In the genomic region with DNA sequence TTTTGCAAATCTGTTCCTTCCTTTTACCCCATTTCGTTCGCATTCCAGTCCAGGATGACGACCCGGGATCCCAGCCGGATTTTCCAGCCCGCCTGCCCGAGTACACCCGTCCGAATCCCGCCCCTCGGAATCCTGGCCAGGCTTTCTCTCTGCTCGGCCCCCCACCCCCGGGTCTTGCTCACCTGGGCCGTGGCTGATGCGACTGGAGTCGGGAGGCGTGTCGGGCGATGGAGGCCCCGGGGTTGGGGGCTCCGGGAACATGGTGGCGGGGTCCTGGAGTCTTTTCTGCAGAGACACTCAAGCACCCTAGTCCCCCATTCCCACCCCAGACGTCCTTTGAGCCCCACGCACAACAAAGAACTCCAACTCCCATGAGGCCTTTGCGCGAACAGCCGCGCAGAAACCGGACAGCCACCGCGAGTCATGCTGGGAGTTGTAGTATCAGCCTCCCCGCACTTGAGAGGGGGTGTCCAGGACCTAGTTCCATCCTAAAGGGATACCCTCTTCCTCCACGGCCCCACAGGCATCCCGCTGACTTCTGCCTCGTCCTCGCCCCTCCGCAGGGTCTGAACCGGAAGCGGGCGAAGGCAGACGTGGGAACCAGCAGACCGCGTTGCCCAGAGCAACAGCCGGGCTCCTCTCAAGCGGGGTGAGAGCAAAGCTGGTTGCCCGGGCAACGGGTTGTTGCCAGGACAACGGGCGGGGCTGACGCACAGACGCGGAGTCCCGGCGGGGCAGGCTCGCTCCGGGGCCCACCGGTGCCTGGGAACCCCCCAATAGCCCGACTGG, we compare ENCODE assay signal across 8 cellular contexts. TPM values are rescaled to one million over a fixed set of nuclear protein-coding genes. Genes with fewer than 3 reads are reported as not detected.
A peak's percentile ranks its signal among the peaks of the same experiment; 100 is the strongest.
DNase-seq lines count a peak whose midpoint lies in the region; ATAC-seq, FAIRE-seq and TF ChIP-seq lines count a peak whose summit lies in the region.

No MANE protein-coding gene starts in this region.

- no peak overlapping the region for H3K9ac ChIP-seq in kidney (ENCODE audit: low read length in 2 of 2)

- peak; percentile 85 for ATAC-seq in GM18498 (IDR thresholded peaks at IDR 0.05; ENCODE audit: unreplicated experiment)
- ATAC-seq in HG02970 (IDR thresholded peaks at IDR 0.05; ENCODE audit: low FRiP score, unreplicated experiment), result peak; percentile 59

- DNase-seq in NCI-H2171 (lab: John Stamatoyannopoulos, UW) (peak; percentile 85), cardiac fibroblast (ENCODE audit: low read depth in 2 of 2) (peak; percentile 82 to 88), kidney (peak; percentile 92), GF-D8 (lab: John Stamatoyannopoulos, UW) (no peak)
- DNase-seq in activated CD4-positive, CD25-positive, alpha-beta regulatory T cell (lab: John Stamatoyannopoulos, UW), result peak; percentile 73 to 85 (median 78)
- peak; percentile 88 for DNase-seq in stimulated activated CD4-positive, alpha-beta T cell treated with anti-CD3 and anti-CD28 coated beads, Interleukin-1b, Interleukin-23, amount 100 ng/mL, for 48 hours

- H3K36me3 ChIP-seq in kidney (ENCODE audit: control insufficient read depth in 1 of 2, insufficient read depth in 2 of 2, low read length in 2 of 2), result no peaks in the 10 kb centered on the region

- FAIRE-seq in kidney (lab: Jason Lieb, UNC), result no peak

- H3K4me3 ChIP-seq in cardiac fibroblast (replicated peaks in 1 of 2; ENCODE audit: low read depth in 2 of 2, low read length in 2 of 2) (peak overlapping the region; percentile 24 to 35), kidney (ENCODE audit: low read length in 2 of 2) (peak overlapping the region; percentile 32 to 45)

- no peaks in the 10 kb centered on the region for H3K9me3 ChIP-seq in kidney (ENCODE audit: control insufficient read depth in 1 of 2, low read length in 2 of 2)

- intact Hi-C loops in kidney (cut with DNase I), result no loop called here

- H3K27ac ChIP-seq in kidney (ENCODE audit: low read depth in 2 of 2, low read length in 2 of 2), result no peak overlapping the region

- TF ChIP-seq CTCF in cardiac fibroblast (IDR thresholded peaks at IDR 0.05; ENCODE audit: low read depth, low read length) (no peak), kidney (IDR thresholded peaks at IDR 0.05; ENCODE audit: borderline replicate concordance, extremely low read depth, insufficient read depth) (no peak)

- peaks cover 0 to 6% of the 10 kb centered on the region in 2 donors for H3K4me1 ChIP-seq in kidney (ENCODE audit: control insufficient read depth in 1 of 2, insufficient read depth in 1 of 2, low read depth in 1 of 2, low read length in 2 of 2)

RNA-seq across cellular contexts. Expression of a gene that starts 1.1 kb away (rescaled TPM):
- total RNA-seq in kidney, result not detected
- polyA plus RNA-seq in kidney (ENCODE audit: insufficient read depth, low read depth, low replicate concordance), result not detected

RNA-seq across cellular contexts. Expression of a gene that starts 12.6 kb away (rescaled TPM):
- total RNA-seq in kidney, result 11.4 TPM
- polyA plus RNA-seq in kidney (ENCODE audit: insufficient read depth, low read depth, low replicate concordance), result 5.1 TPM

RNA-seq across cellular contexts. Expression of a gene that starts 21.4 kb away (rescaled TPM):
- total RNA-seq in kidney, result 0.41 TPM
- polyA plus RNA-seq in kidney (ENCODE audit: insufficient read depth, low read depth, low replicate concordance), result 1.7 TPM

RNA-seq across cellular contexts. Expression of a gene that starts 30.0 kb away (rescaled TPM):
- total RNA-seq in kidney, result not detected
- not detected for polyA plus RNA-seq in kidney (ENCODE audit: insufficient read depth, low read depth, low replicate concordance)

RNA-seq across cellular contexts. Expression of a gene that starts 30.3 kb away (rescaled TPM):
- 2.8 TPM for total RNA-seq in kidney
- polyA plus RNA-seq in kidney (ENCODE audit: insufficient read depth, low read depth, low replicate concordance), result not detected
